In genomic region chr3:149152420-149152819, GRCh38 we compare ENCODE assay signal across 8 cellular contexts. TPM values are rescaled to one million over a fixed set of nuclear protein-coding genes. Genes with fewer than 3 reads are reported as not detected.
A peak's percentile ranks its signal among the peaks of the same experiment; 100 is the strongest.
DNase-seq lines count a peak whose midpoint lies in the region; ATAC-seq, FAIRE-seq and TF ChIP-seq lines count a peak whose summit lies in the region.

No MANE protein-coding gene starts in this region.

- CTCF ChIA-PET in H1 (lab: Charles Lee; ENCODE audit: partially characterized antibody): interaction anchor here (1.5 kb wide), 1 partner anchor 195 kb away, joined by 3 read pairs; no protein-coding TSS in a partner anchor

- no peak for TF ChIP-seq CTCF in GM12865 (IDR thresholded peaks at IDR 0.05; ENCODE audit: insufficient read depth, low read depth, low read length, missing control alignments)
- no peak for TF ChIP-seq CTCF in H1 (IDR thresholded peaks at IDR 0.05; ENCODE audit: control extremely low read depth in 1 of 3, insufficient read depth in 1 of 3, low read depth in 1 of 3, low read length in 3 of 3)
- TF ChIP-seq CTCF in transverse colon (IDR thresholded peaks at IDR 0.05): no peak

- 82% methylated on average over 2 of the region's 2 CpGs; no CpG with 5 or more reads in 1 of the 2 experiments for WGBS in H1 (ENCODE audit: extremely low coverage in 1 of 2, insufficient coverage in 1 of 2, insufficient read length in 1 of 2, insufficient replicate concordance in 2 of 2, low coverage in 1 of 2, low lambda C conversion rate in 2 of 2, missing lambda C conversion rate in 1 of 2), 2 experiments
- 66 to 81% methylated on average over 2 of the region's 2 CpGs for WGBS in transverse colon (ENCODE audit: low coverage in 1 of 2), 2 donors

- no peak overlapping the region for H2BK120ac ChIP-seq in H1 (replicated peaks; ENCODE audit: low read depth, low read length)

- H2AFZ ChIP-seq in H1 (ENCODE audit: low read length): no peak overlapping the region

- H4K5ac ChIP-seq in H1 (ENCODE audit: insufficient read length, low read depth, low read length): no peak overlapping the region

- no peaks in the 10 kb centered on the region; a peak in 1 of 7 replicates for H3K4me1 ChIP-seq in H1 (replicated peaks in 1 of 4; ENCODE audit: control insufficient read depth in 3 of 4, insufficient read depth in 4 of 4, low read length in 3 of 4)
- peaks cover 0 to 9% (median 0%) of the 10 kb centered on the region in 4 donors for H3K4me1 ChIP-seq in transverse colon

- no peak for TF ChIP-seq EP300 in H1 (IDR thresholded peaks at IDR 0.05; ENCODE audit: borderline replicate concordance in 1 of 2, low read depth in 2 of 2, low read length in 2 of 2)
- no peak for TF ChIP-seq EP300 in transverse colon (IDR thresholded peaks at IDR 0.05; ENCODE audit: low read depth)

- in situ Hi-C loops in transverse colon (cut with MboI; ENCODE audit: low pct_ligation_motif_present in 1 of 4, low pct_unique_long_range_greater_than_20kb in 1 of 4, low sequenced_read_pairs in 3 of 4): no loop called here

- H4K20me1 ChIP-seq in H1 (replicated peaks in 1 of 2; ENCODE audit: control insufficient read depth in 1 of 2, insufficient read depth in 2 of 2, low read length in 2 of 2): no peaks in the 10 kb centered on the region

- peak overlapping the region; percentile 24; the same call in 1 of the 2 replicates for H3K27ac ChIP-seq in H1 (ENCODE audit: low read depth, low read length)
- no peak overlapping the region for H3K27ac ChIP-seq in transverse colon

- H3K4me3 ChIP-seq in GM12865 (ENCODE audit: low read depth, low read length) (no peak overlapping the region), H1 (ENCODE audit: extremely low read depth in 1 of 4, insufficient read depth in 2 of 4, low read depth in 3 of 4, low read length in 4 of 4) (no peak overlapping the region), transverse colon (no peak overlapping the region)

- TF ChIP-seq RAD21 in H1 (IDR thresholded peaks at IDR 0.05 in 1 of 2, conservative IDR thresholded peaks at IDR 0.05 in 1 of 2; ENCODE audit: low read depth in 2 of 2, low read length in 2 of 2): no peak

- intact Hi-C loops in transverse colon (cut with DNase I; ENCODE audit: low total_unique reads): no loop called here

- peak; percentile 95 for ATAC-seq in GM21423 (IDR thresholded peaks at IDR 0.05; ENCODE audit: unreplicated experiment)
- peak; percentile 96 for ATAC-seq in HG03558 (IDR thresholded peaks at IDR 0.05; ENCODE audit: extremely low read depth, unreplicated experiment)

- 0 out of 2 replicates have a peak overlapping the region, but pooled peaks have one; percentile 55 for H2BK20ac ChIP-seq in H1 (ENCODE audit: low read length)

- 0 out of 2 replicates have a peak overlapping the region, but pooled peaks have one; percentile 29 for H3K18ac ChIP-seq in H1 (ENCODE audit: extremely low read depth, low read length)

- no peaks in the 10 kb centered on the region for H3K79me1 ChIP-seq in H1 (ENCODE audit: low read depth, low read length)

- 0 out of 2 replicates have a peak overlapping the region, but pooled peaks have one; percentile 6 for H2BK15ac ChIP-seq in H1 (ENCODE audit: low read length)

- peak; percentile 74 for DNase-seq in GM12865 (ENCODE audit: low read depth)
- DNase-seq in H1 (ENCODE audit: low read depth in 1 of 2, low spot score in 2 of 2): no peak
- no peak for DNase-seq in transverse colon
- DNase-seq in inferior parietal cortex (ENCODE audit: extremely low spot score): no peak
- DNase-seq in hippocampal formation (lab: John Stamatoyannopoulos, UW): no peak
- DNase-seq in Kasumi-1 (lab: John Stamatoyannopoulos, UW): no peak

- H3K4me2 ChIP-seq in H1 (ENCODE audit: insufficient read depth in 1 of 2, low read depth in 2 of 2, low read length in 2 of 2): no peak overlapping the region

- H2AK5ac ChIP-seq in H1 (ENCODE audit: low read depth, low read length): no peak overlapping the region

- no peak overlapping the region for H3K56ac ChIP-seq in H1 (replicated peaks; ENCODE audit: insufficient read length, low read depth, low read length)

- H3K9ac ChIP-seq in H1 (replicated peaks in 1 of 4; ENCODE audit: extremely low read depth in 1 of 4, low read depth in 3 of 4, low read length in 3 of 4): no peak overlapping the region

- TF ChIP-seq POLR2A in H1 (IDR thresholded peaks at IDR 0.05; ENCODE audit: control extremely low read depth in 1 of 2, low read depth in 2 of 2, low read length in 2 of 2) (no peak), transverse colon (IDR thresholded peaks at IDR 0.05) (no peak)

- H2BK12ac ChIP-seq in H1 (ENCODE audit: low read depth, low read length): no peak overlapping the region

- no peaks in the 10 kb centered on the region for H3K9me3 ChIP-seq in H1 (ENCODE audit: insufficient read depth in 2 of 2, low read depth in 1 of 2, low read length in 1 of 2)
- H3K9me3 ChIP-seq in transverse colon: no peaks in the 10 kb centered on the region

- no peak for FAIRE-seq in H1 (lab: Jason Lieb, UNC)

- H4K8ac ChIP-seq in H1 (ENCODE audit: extremely low read depth, insufficient read depth, low read length): no peak overlapping the region

- H3K36me3 ChIP-seq in H1 (ENCODE audit: control insufficient read depth in 2 of 4, insufficient read depth in 4 of 4, low read length in 3 of 4): peaks cover 1 to 81% (median 19%) of the 10 kb centered on the region in 4 experiments; a peak in 7 of 8 replicates
- H3K36me3 ChIP-seq in transverse colon: peaks cover 0 to 22% (median 1%) of the 10 kb centered on the region in 4 donors

- no peak overlapping the region for H3K14ac ChIP-seq in H1 (ENCODE audit: insufficient read length)

- POLR2A ChIA-PET in H1 (lab: Charles Lee; ENCODE audit: partially characterized antibody): no interaction called here

- no peaks in the 10 kb centered on the region; the same call in 1 of the 2 replicates for H3K23me2 ChIP-seq in H1 (ENCODE audit: low read depth, low read length)

- 0 out of 2 replicates have a peak overlapping the region, but pooled peaks have one; percentile 41 for H2BK5ac ChIP-seq in H1 (ENCODE audit: low read depth, low read length)

- no peak overlapping the region for H3K23ac ChIP-seq in H1 (ENCODE audit: insufficient read length)

- H3K4ac ChIP-seq in H1 (replicated peaks; ENCODE audit: insufficient read length, low read depth, low read length): no peak overlapping the region

- H3K27me3 ChIP-seq in H1 (replicated peaks in 1 of 4; ENCODE audit: control insufficient read depth in 3 of 4, extremely low read depth in 1 of 4, insufficient read depth in 3 of 4, low read length in 3 of 4) (no peaks in the 10 kb centered on the region), transverse colon (no peaks in the 10 kb centered on the region)

- H3K79me2 ChIP-seq in H1 (ENCODE audit: control insufficient read depth in 1 of 2, insufficient read depth in 2 of 2, low read length in 2 of 2): no peaks in the 10 kb centered on the region

- H4K91ac ChIP-seq in H1 (replicated peaks; ENCODE audit: insufficient read length, low read length): no peak overlapping the region

TF ChIP-seq in H1, 55 proteins besides CTCF, POLR2A, EP300 and RAD21:
- TF ChIP-seq GABPA (IDR thresholded peaks at IDR 0.05; ENCODE audit: borderline replicate concordance, insufficient read depth, low read length) (no peak), TCF12 (IDR thresholded peaks at IDR 0.05; ENCODE audit: low read depth, low read length) (no peak), KDM1A (IDR thresholded peaks at IDR 0.05; ENCODE audit: borderline replicate concordance, low read length) (no peak), CHD1 (IDR thresholded peaks at IDR 0.05; ENCODE audit: low read depth, low read length) (no peak), BRCA1 (IDR thresholded peaks at IDR 0.05; ENCODE audit: low read depth, low read length) (no peak), PHF8 (conservative IDR thresholded peaks at IDR 0.05; ENCODE audit: low read depth, low read length) (no peak), RBBP5 (IDR thresholded peaks at IDR 0.05; ENCODE audit: borderline replicate concordance, low read depth, low read length) (no peak), SP2 (IDR thresholded peaks at IDR 0.05; ENCODE audit: low read length) (no peak), CREB1 (IDR thresholded peaks at IDR 0.05) (no peak), EZH2 (IDR thresholded peaks at IDR 0.05; ENCODE audit: low read depth, low read length, severe bottlenecking) (no peak), RFX5 (IDR thresholded peaks at IDR 0.05; ENCODE audit: borderline replicate concordance, low read depth, low read length) (no peak)

RNA-seq across cellular contexts. Expression of gene HPS3, which starts 23.0 kb away (rescaled TPM):
- total RNA-seq in H1 (2021; fragmentation: NEBNext Ultra II Directional; extraction: Animal tissue kit (Norgen Biotek cat#: 25700)): 42.8 and 48.7 TPM in 2 replicates
- polyA plus RNA-seq in H1 (2011; rRNA removed): 23.7 and 24.0 TPM in 2 replicates
- 32.5 TPM for polyA plus RNA-seq in H1 (2011; cell fraction: cytosol; rRNA removed)
- polyA plus RNA-seq in H1 (2011; cell fraction: nucleus; rRNA removed): 22.5 TPM
- 32.6 to 41.2 TPM (median 36.7 TPM) in 4 replicates for polyA plus RNA-seq in H1 (2012, experiment 1 of 2)
- 5.4 TPM for polyA plus RNA-seq in H1 (2012, experiment 2 of 2)
- polyA plus RNA-seq in H1 (2013, experiment 1 of 2): 24.1 TPM
- polyA plus RNA-seq in H1 (2013, experiment 2 of 2): 23.6 TPM
- polyA minus RNA-seq in H1 (2011; rRNA and poly(A)+ RNA removed): 50.7 and 61.1 TPM in 2 replicates
- 27.6 TPM for polyA minus RNA-seq in H1 (2011; cell fraction: cytosol; rRNA and poly(A)+ RNA removed)
- 38.2 TPM for polyA minus RNA-seq in H1 (2011; cell fraction: nucleus; rRNA and poly(A)+ RNA removed)
- total RNA-seq in transverse colon: 10 to 100 TPM in 3 of 4 donors, 1 to 10 TPM in 1; 10.0 to 20.2 (median 17.9) TPM
